Comparison of ENCODE assay signal across 16 cellular contexts in genomic region chr10:21797537-21797936, GRCh38.
"Had no signal": no experiment of that assay in that cellular context is flagged by ENCODE, and none has a peak within 500 bp of the region (broad histone marks: within the 10 kb centered on the region; RNA-seq: fewer than 3 reads in every experiment).

No MANE protein-coding gene starts in this region.

- H3K27ac Mint-ChIP-seq: activated naive CD8-positive, alpha-beta T cell; nephron; stimulated activated naive B cell treated with anti-CD40 and anti-IgM and Interleukin-4, amounts not matched to agents 10 μg/mL and 1 μg/mL and 100 μg/mL, for 72 hours had no signal

- ATAC-seq: psoas muscle; stimulated activated naive B cell treated with anti-CD40 and anti-IgM and Interleukin-4, amounts not matched to agents 10 μg/mL and 1 μg/mL and 100 μg/mL, for 72 hours had no signal

- H3K4me3 ChIP-seq: breast epithelium, dorsolateral prefrontal cortex, esophagus squamous epithelium, psoas muscle, right lobe of liver had no signal

- H3K4me3 Mint-ChIP-seq: activated naive CD8-positive, alpha-beta T cell; activated T-helper 1 cell treated with anti-CD3 and anti-CD28 coated beads, Interleukin-12 subunit alpha, Interleukin-12 subunit beta, Interleukin-2, Interleukin-4 antibody, amounts not matched to agents 30 ng/mL and 10 ng/mL and 1 ng/mL, durations not matched to agents 14 hours and 24 hours and 36 hours; nephron; stimulated activated naive B cell treated with anti-CD40 and anti-IgM and Interleukin-4, amounts not matched to agents 10 μg/mL and 1 μg/mL and 100 μg/mL, for 72 hours had no signal

- H3K4me1 Mint-ChIP-seq: nephron; stimulated activated naive B cell treated with anti-CD40 and anti-IgM and Interleukin-4, amounts not matched to agents 10 μg/mL and 1 μg/mL and 100 μg/mL, for 72 hours had no signal

- DNase-seq: activated CD4-positive, CD25-positive, alpha-beta regulatory T cell treated with anti-CD3 and anti-CD28 coated beads, Interleukin-2, amount 50 U/mL, for 72 hours; anterior cingulate cortex; dorsolateral prefrontal cortex; esophagus squamous epithelium; foreskin fibroblast; glutamatergic neuron; psoas muscle; right lobe of liver; stimulated activated naive B cell treated with anti-CD40 and anti-IgM and Interleukin-4, amounts not matched to agents 10 μg/mL and 1 μg/mL and 100 μg/mL, for 72 hours; substantia nigra; T-helper 9 cell; trophoblast cell had no signal

- H3K9me3 ChIP-seq: breast epithelium, esophagus squamous epithelium, psoas muscle, right lobe of liver had no signal

- H3K36me3 ChIP-seq: breast epithelium, right lobe of liver had no signal

- H3K4me1 ChIP-seq: breast epithelium, esophagus squamous epithelium, psoas muscle, right lobe of liver had no signal

- H3K27me3 Mint-ChIP-seq: activated naive CD8-positive, alpha-beta T cell; stimulated activated naive B cell treated with anti-CD40 and anti-IgM and Interleukin-4, amounts not matched to agents 10 μg/mL and 1 μg/mL and 100 μg/mL, for 72 hours had no signal

- H3K27ac ChIP-seq: breast epithelium, dorsolateral prefrontal cortex, esophagus squamous epithelium, psoas muscle, right lobe of liver had no signal

- H3K27me3 ChIP-seq: breast epithelium, dorsolateral prefrontal cortex, esophagus squamous epithelium, right lobe of liver had no signal
